33 cellular contexts compared by ENCODE assay signal in the genomic region with DNA sequence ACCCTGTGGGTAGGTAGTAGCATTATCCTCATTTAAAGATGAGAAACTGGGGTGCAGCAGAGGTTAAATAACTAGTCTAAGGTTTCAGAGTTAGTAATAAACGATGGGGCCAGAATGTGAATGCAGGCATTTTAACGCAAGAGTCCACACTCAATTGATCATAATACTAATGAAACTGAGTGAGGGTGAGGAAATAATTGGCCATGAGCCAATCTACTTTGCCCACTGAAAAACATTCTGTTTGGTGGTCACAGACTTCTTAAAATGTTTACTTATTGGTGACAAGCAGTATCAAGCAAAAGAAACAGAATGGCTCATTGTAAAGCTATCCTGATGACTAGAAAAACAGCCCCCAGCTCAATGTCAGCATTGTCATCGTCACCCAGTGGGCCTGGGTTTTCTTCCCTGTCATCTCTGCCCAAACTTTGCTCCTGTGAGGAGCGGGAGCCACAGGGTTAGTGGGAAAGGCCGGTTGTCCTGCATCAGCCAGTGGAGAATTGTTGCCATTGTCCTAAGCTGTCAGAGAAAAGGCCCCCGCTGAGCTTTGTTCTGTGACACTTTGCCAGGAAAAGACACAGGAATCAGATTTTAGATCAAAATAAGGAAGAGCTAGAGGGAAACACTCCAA.
A peak's percentile ranks its signal among the peaks of the same experiment; 100 is the strongest.
DNase-seq lines count a peak whose midpoint lies in the region; ATAC-seq, FAIRE-seq and TF ChIP-seq lines count a peak whose summit lies in the region.
"Had no signal": no experiment of that assay in that cellular context is flagged by ENCODE, and none has a peak within 500 bp of the region (broad histone marks: within the 10 kb centered on the region; RNA-seq: fewer than 3 reads in every experiment).

No MANE protein-coding gene starts in this region.

- in situ Hi-C loops in K562 (cut with MboI): no loop called here

- H3K9me3 ChIP-seq in K562 (replicated peaks; ENCODE audit: control insufficient read depth, insufficient read depth, low read depth, low read length) (no peaks in the 10 kb centered on the region), PC-9 (ENCODE audit: insufficient read depth, low read depth) (no peaks in the 10 kb centered on the region), hepatocyte (ENCODE audit: low read depth) (no peaks in the 10 kb centered on the region)
- H3K9me3 ChIP-seq: psoas muscle, thoracic aorta, vagina had no signal

- no peaks in the 10 kb centered on the region for H3K9me3 Mint-ChIP-seq in MCF 10A (ENCODE audit: unreplicated experiment)
- H3K9me3 Mint-ChIP-seq: activated CD4-positive, alpha-beta T cell treated with anti-CD3 and anti-CD28 coated beads, Interleukin-2, amount 10 ng/mL, durations not matched to agents 24 days and 14 days; activated naive CD8-positive, alpha-beta T cell treated with anti-CD3 and anti-CD28 coated beads, Interleukin-2, amount 50 U/mL, for 24 hours; brain; GM23338; HFFc6; nephron progenitor cell had no signal

- no peaks in the 10 kb centered on the region for H3K27me3 Mint-ChIP-seq in MCF 10A (ENCODE audit: insufficient read depth, unreplicated experiment)
- H3K27me3 Mint-ChIP-seq: activated CD4-positive, alpha-beta T cell treated with anti-CD3 and anti-CD28 coated beads, Interleukin-2, amount 10 ng/mL, durations not matched to agents 24 days and 14 days; activated naive CD8-positive, alpha-beta T cell treated with anti-CD3 and anti-CD28 coated beads, Interleukin-2, amount 50 U/mL, for 24 hours; brain; stimulated activated naive B cell treated with anti-CD40 and anti-IgM and Interleukin-4, amounts not matched to agents 10 μg/mL and 1 μg/mL and 100 μg/mL, for 72 hours had no signal

- no peak overlapping the region for H2AFZ ChIP-seq in K562 (ENCODE audit: low read depth, low read length)
- no peak overlapping the region for H2AFZ ChIP-seq in PC-9
- H2AFZ ChIP-seq in hepatocyte: no peak overlapping the region
- H2AFZ ChIP-seq: GM23338 had no signal

- peak in 11 of 14 donors; percentile 26 to 72 (median 57) for DNase-seq in C1 segment of cervical spinal cord (lab: John Stamatoyannopoulos, UW)
- DNase-seq in K562 (ENCODE audit: extremely low read depth in 1 of 4, low spot score in 3 of 4): no peak
- peak; percentile 83 to 92 for DNase-seq in hippocampal formation (lab: John Stamatoyannopoulos, UW)
- peak; percentile 49 for DNase-seq in occipital lobe (lab: John Stamatoyannopoulos, UW)
- no peak for DNase-seq in MCF 10A (ENCODE audit: unreplicated experiment)
- DNase-seq in PC-9: no peak
- DNase-seq in hepatocyte (ENCODE audit: low spot score): no peak
- DNase-seq: activated CD4-positive, alpha-beta T cell treated with anti-CD3 and anti-CD28 coated beads, Interleukin-2, amount 10 ng/mL, durations not matched to agents 24 days and 14 days; activated effector memory CD4-positive, alpha-beta T cell treated with anti-CD3 and anti-CD28 coated beads, Interleukin-2, amount 50 U/mL, for 16 hours; activated naive CD8-positive, alpha-beta T cell treated with anti-CD3 and anti-CD28 coated beads, Interleukin-2, amount 50 U/mL, for 24 hours; activated T-cell treated with anti-CD3 and anti-CD28 coated beads, Interleukin-2, amount 50 U/mL, for 1 hour; CD4-positive, alpha-beta memory T cell; foreskin fibroblast; HFFc6; islet precursor cell; Kasumi-1; MV-4-11; NCI-H1436 treated with DMSO at 0.1 percent for 48 hours; NCI-H2107; nephron progenitor cell; psoas muscle; stimulated activated CD4-positive, alpha-beta T cell treated with anti-CD3 and anti-CD28 coated beads, Interleukin-15, amount 100 ng/mL, for 24 hours; stimulated activated naive B cell treated with anti-CD40 and anti-IgM and Interleukin-4, amounts not matched to agents 10 μg/mL and 1 μg/mL and 100 μg/mL, for 72 hours; T-helper 2 cell had no signal

- no peaks in the 10 kb centered on the region for H3F3A ChIP-seq in PC-9 (ENCODE audit: insufficient read depth, low read depth)

- TF ChIP-seq CTCF in K562 (IDR thresholded peaks at IDR 0.05 in 2 of 3, conservative IDR thresholded peaks at IDR 0.05 in 1 of 3; ENCODE audit: insufficient read depth in 2 of 3, low read depth in 1 of 3, low read length in 3 of 3) (no peak), MCF 10A (IDR thresholded peaks at IDR 0.05; ENCODE audit: unreplicated experiment) (no peak), PC-9 (conservative IDR thresholded peaks at IDR 0.05) (no peak), hepatocyte (IDR thresholded peaks at IDR 0.05; ENCODE audit: poor library complexity) (no peak)

- H3K9me1 ChIP-seq in K562 (ENCODE audit: control insufficient read depth, insufficient read depth, low read length): no peaks in the 10 kb centered on the region

- H3K4me1 ChIP-seq in K562 (replicated peaks in 1 of 2; ENCODE audit: control insufficient read depth in 2 of 2, insufficient read depth in 2 of 2, low read length in 2 of 2) (no peaks in the 10 kb centered on the region), PC-9 (replicated peaks; ENCODE audit: insufficient read depth) (no peaks in the 10 kb centered on the region), hepatocyte (ENCODE audit: insufficient read depth) (no peaks in the 10 kb centered on the region)
- H3K4me1 ChIP-seq: psoas muscle, vagina had no signal

- no peaks in the 10 kb centered on the region for H3K36me3 Mint-ChIP-seq in MCF 10A (ENCODE audit: insufficient read depth, unreplicated experiment)
- H3K36me3 Mint-ChIP-seq: brain; CD4-positive, alpha-beta memory T cell; stimulated activated naive B cell treated with anti-CD40 and anti-IgM and Interleukin-4, amounts not matched to agents 10 μg/mL and 1 μg/mL and 100 μg/mL, for 72 hours had no signal

- H3K36me3 ChIP-seq in K562 (ENCODE audit: control insufficient read depth, insufficient read depth, low read length): no peaks in the 10 kb centered on the region
- no peaks in the 10 kb centered on the region for H3K36me3 ChIP-seq in PC-9 (ENCODE audit: low read depth)
- no peaks in the 10 kb centered on the region for H3K36me3 ChIP-seq in hepatocyte (replicated peaks; ENCODE audit: insufficient read depth, low read depth)
- H3K36me3 ChIP-seq: thoracic aorta, vagina had no signal

- FAIRE-seq in K562 (lab: Jason Lieb, UNC): no peak
- FAIRE-seq: colon, GM12891, HepG2 had no signal

- no peak for TF ChIP-seq EP300 in K562 (IDR thresholded peaks at IDR 0.05; ENCODE audit: low read length)

- H3K4me2 ChIP-seq in K562 (ENCODE audit: insufficient read depth, low read length) (no peak overlapping the region), PC-9 (no peak overlapping the region), hepatocyte (no peak overlapping the region)
- H3K4me2 ChIP-seq: GM23338 had no signal

- H3K9me2 ChIP-seq in PC-9 (ENCODE audit: insufficient read depth) (no peaks in the 10 kb centered on the region; the same call in 1 of the 2 replicates), hepatocyte (replicated peaks; ENCODE audit: insufficient read depth) (no peaks in the 10 kb centered on the region)

- TF ChIP-seq POLR2A in K562 (conservative IDR thresholded peaks at IDR 0.05): no peak

- H4K20me1 ChIP-seq in K562 (replicated peaks; ENCODE audit: control insufficient read depth, insufficient read depth, low read length): no peaks in the 10 kb centered on the region
- H4K20me1 ChIP-seq in PC-9 (ENCODE audit: insufficient read depth): no peaks in the 10 kb centered on the region
- no peaks in the 10 kb centered on the region for H4K20me1 ChIP-seq in hepatocyte (ENCODE audit: insufficient read depth, poor library complexity, severe bottlenecking)

- 11% methylated on average over 6 of the region's 6 CpGs for WGBS in K562 (ENCODE audit: insufficient coverage, low coverage, missing lambda C conversion rate)
- WGBS in hepatocyte (ENCODE audit: low lambda C conversion rate, missing lambda C conversion rate): 64% methylated on average over 6 of the region's 6 CpGs

- H3K4me3 Mint-ChIP-seq in MCF 10A (ENCODE audit: unreplicated experiment): no peak overlapping the region
- H3K4me3 Mint-ChIP-seq: activated CD4-positive, alpha-beta T cell treated with anti-CD3 and anti-CD28 coated beads, Interleukin-2, amount 10 ng/mL, durations not matched to agents 24 days and 14 days; activated naive CD8-positive, alpha-beta T cell treated with anti-CD3 and anti-CD28 coated beads, Interleukin-2, amount 50 U/mL, for 24 hours; brain; CD4-positive, alpha-beta memory T cell; GM23338; HFFc6; nephron progenitor cell; stimulated activated naive B cell treated with anti-CD40 and anti-IgM and Interleukin-4, amounts not matched to agents 10 μg/mL and 1 μg/mL and 100 μg/mL, for 72 hours had no signal

- BruUV-seq in K562 (replicated peaks; lab: Mats Ljungman, UMichigan) (no TSS peak), MCF 10A (replicated peaks; lab: Mats Ljungman, UMichigan) (no TSS peak), PC-9 (replicated peaks; lab: Mats Ljungman, UMichigan) (no TSS peak)

- CTCF ChIA-PET in K562 (lab: Yijun Ruan, JAX; ENCODE audit: low intra/inter-chr PET ratio): no interaction called here
- CTCF ChIA-PET in MCF 10A (lab: Yijun Ruan, JAX): no interaction called here
- CTCF ChIA-PET in PC-9 (lab: Charles Lee): no interaction called here

- no peak for TF ChIP-seq RAD21 in K562 (CRISPR knock-in tag; conservative IDR thresholded peaks at IDR 0.05 in 1 of 2, IDR thresholded peaks at IDR 0.05 in 1 of 2)

- H3K27ac ChIP-seq in K562 (ENCODE audit: extremely low read depth, low read depth, low read length): no peak overlapping the region
- H3K27ac ChIP-seq in PC-9: no peak overlapping the region
- no peak overlapping the region for H3K27ac ChIP-seq in hepatocyte
- H3K27ac ChIP-seq: psoas muscle, thoracic aorta, vagina had no signal

- no peak overlapping the region for H3K9ac ChIP-seq in K562 (ENCODE audit: insufficient read depth in 1 of 2, low read depth in 2 of 2, low read length in 2 of 2)

- no peak for ATAC-seq in K562
- ATAC-seq in GM21576 (IDR thresholded peaks at IDR 0.05; ENCODE audit: unreplicated experiment): no peak
- ATAC-seq: activated naive CD8-positive, alpha-beta T cell treated with anti-CD3 and anti-CD28 coated beads, Interleukin-2, amount 50 U/mL, for 24 hours; esophagus mucosa; GM23338; HepG2; psoas muscle; stimulated activated naive B cell treated with anti-CD40 and anti-IgM and Interleukin-4, amounts not matched to agents 10 μg/mL and 1 μg/mL and 100 μg/mL, for 72 hours had no signal

- H3K79me2 ChIP-seq in K562 (ENCODE audit: control insufficient read depth, insufficient read depth, low read length) (no peaks in the 10 kb centered on the region), PC-9 (ENCODE audit: low read depth) (no peaks in the 10 kb centered on the region), hepatocyte (no peaks in the 10 kb centered on the region)

- intact Hi-C loops in K562 (cut with micrococcal nuclease) (no loop called here), MCF 10A (cut with micrococcal nuclease) (no loop called here), PC-9 (cut with micrococcal nuclease; ENCODE audit: unreplicated experiment) (no loop called here)

- POLR2A ChIA-PET in K562 (lab: Yijun Ruan, JAX) (interaction anchor here (1.1 kb wide), 1 partner anchor 91 kb away, joined by 3 read pairs; no protein-coding TSS in a partner anchor), MCF 10A (lab: Yijun Ruan, JAX) (interaction anchor here (0.6 kb wide), 2 partner anchors 599 to 958 kb away, joined by 3 to 4 read pairs; no protein-coding TSS in a partner anchor), PC-9 (lab: Charles Lee; ENCODE audit: unreplicated experiment) (no interaction called here)

- peaks cover 0 to 1% of the 10 kb centered on the region in 2 experiments; a peak in 1 of 5 replicates for H3K27me3 ChIP-seq in K562 (ENCODE audit: control insufficient read depth in 2 of 2, insufficient read depth in 2 of 2, low read length in 2 of 2)
- H3K27me3 ChIP-seq in PC-9 (ENCODE audit: insufficient read depth, low read depth): no peaks in the 10 kb centered on the region
- H3K27me3 ChIP-seq in hepatocyte: peaks cover 7% of the 10 kb centered on the region
- H3K27me3 ChIP-seq: vagina had no signal

- H3K27ac Mint-ChIP-seq in MCF 10A (ENCODE audit: low read depth, unreplicated experiment): no peak overlapping the region
- H3K27ac Mint-ChIP-seq: activated CD4-positive, alpha-beta T cell treated with anti-CD3 and anti-CD28 coated beads, Interleukin-2, amount 10 ng/mL, durations not matched to agents 24 days and 14 days; activated naive CD8-positive, alpha-beta T cell treated with anti-CD3 and anti-CD28 coated beads, Interleukin-2, amount 50 U/mL, for 24 hours; CD4-positive, alpha-beta memory T cell; GM23338; HFFc6; nephron progenitor cell; stimulated activated naive B cell treated with anti-CD40 and anti-IgM and Interleukin-4, amounts not matched to agents 10 μg/mL and 1 μg/mL and 100 μg/mL, for 72 hours had no signal

- no peaks in the 10 kb centered on the region for H3K4me1 Mint-ChIP-seq in MCF 10A (ENCODE audit: insufficient read depth, unreplicated experiment)
- H3K4me1 Mint-ChIP-seq: activated CD4-positive, alpha-beta T cell treated with anti-CD3 and anti-CD28 coated beads, Interleukin-2, amount 10 ng/mL, durations not matched to agents 24 days and 14 days; activated naive CD8-positive, alpha-beta T cell treated with anti-CD3 and anti-CD28 coated beads, Interleukin-2, amount 50 U/mL, for 24 hours; GM23338; stimulated activated naive B cell treated with anti-CD40 and anti-IgM and Interleukin-4, amounts not matched to agents 10 μg/mL and 1 μg/mL and 100 μg/mL, for 72 hours had no signal

- H3K4me3 ChIP-seq in K562 (no peak overlapping the region), PC-9 (no peak overlapping the region), hepatocyte (no peak overlapping the region)
- H3K4me3 ChIP-seq: GM23338, psoas muscle, thoracic aorta, vagina had no signal

Comparison
In these comparisons a context has a peak if more than half of its experiments do, and no peak if none do; other contexts are left out.
1. DNase-seq: peak in C1 segment of cervical spinal cord (11 of 14), hippocampal formation (2 of 2) and occipital lobe (single experiment); none in K562 (0 of 4), MCF 10A (single experiment), PC-9 (0 of 2) and hepatocyte (single experiment).